Comparison of ENCODE assay signal across 8 cellular contexts in genomic region chr7:18495412-18496335, GRCh38. TPM values are rescaled to one million over a fixed set of nuclear protein-coding genes. Genes with fewer than 3 reads are reported as not detected.
DNase-seq lines count a peak whose midpoint lies in the region; ATAC-seq and TF ChIP-seq lines count a peak whose summit lies in the region.

Gene HDAC9 (plus strand): TSS chr7:18495749. CDS start chr7:18496303, 554 bp downstream.

- intact Hi-C loops in colonic mucosa (cut with DNase I) (no loop called here), left colon (cut with DNase I, micrococcal nuclease) (no loop called here)

- H3K36me3 ChIP-seq in DOHH2 (ENCODE audit: control insufficient read depth, low read length), result peaks cover 22% of the 10 kb centered on the region; the same call in 1 of the 2 replicates
- no peaks in the 10 kb centered on the region for H3K36me3 ChIP-seq in OCI-LY1 (ENCODE audit: insufficient read depth, low read length)
- H3K36me3 ChIP-seq in colonic mucosa, result no peaks in the 10 kb centered on the region

- no peaks in the 10 kb centered on the region for H3K27me3 ChIP-seq in DOHH2 (ENCODE audit: control insufficient read depth, low read length)
- no peaks in the 10 kb centered on the region for H3K27me3 ChIP-seq in OCI-LY1 (ENCODE audit: insufficient read depth, low read length)
- no peaks in the 10 kb centered on the region for H3K27me3 ChIP-seq in colonic mucosa

- H3K4me1 ChIP-seq in DOHH2 (ENCODE audit: control insufficient read depth, low read length) (peaks cover 44% of the 10 kb centered on the region), OCI-LY1 (ENCODE audit: insufficient read depth, low read length, severe bottlenecking) (peaks cover 61% of the 10 kb centered on the region), colonic mucosa (no peaks in the 10 kb centered on the region)

- H3K27ac ChIP-seq in DOHH2 (ENCODE audit: low read depth, low read length), result peak within 1 kb of the TSS; percentile 83
- peak within 1 kb of the TSS; percentile 81 for H3K27ac ChIP-seq in OCI-LY1 (ENCODE audit: low read depth, low read length, poor library complexity, severe bottlenecking)
- peak within 1 kb of the TSS; percentile 8 for H3K27ac ChIP-seq in colonic mucosa

- no peaks in the 10 kb centered on the region for H4K20me1 ChIP-seq in DOHH2 (ENCODE audit: control insufficient read depth, insufficient read depth, low read depth, low read length)
- no peaks in the 10 kb centered on the region for H4K20me1 ChIP-seq in OCI-LY1 (ENCODE audit: insufficient read depth, low read length)

- no peak within 1 kb of the TSS for H2AFZ ChIP-seq in OCI-LY1 (ENCODE audit: low read length)

- peak; percentile 25 for DNase-seq in HK-2 (ENCODE audit: unreplicated experiment)
- no peak for DNase-seq in colonic mucosa
- peak in 1 of 2 donors; percentile 21 for DNase-seq in left colon
- no peak for DNase-seq in stimulated activated naive CD8-positive, alpha-beta T cell treated with anti-CD3 and anti-CD28 coated beads, Interleukin-15, amount 100 ng/mL, for 72 hours
- DNase-seq in D341Med (ENCODE audit: low spot score), result no peak

- H3K27me3 Mint-ChIP-seq in stimulated activated naive CD8-positive, alpha-beta T cell treated with anti-CD3 and anti-CD28 coated beads, Interleukin-15, amount 100 ng/mL, for 72 hours, result peaks cover 9% of the 10 kb centered on the region

- H3K9me3 Mint-ChIP-seq in stimulated activated naive CD8-positive, alpha-beta T cell treated with anti-CD3 and anti-CD28 coated beads, Interleukin-15, amount 100 ng/mL, for 72 hours, result no peaks in the 10 kb centered on the region

- H3K4me1 Mint-ChIP-seq in stimulated activated naive CD8-positive, alpha-beta T cell treated with anti-CD3 and anti-CD28 coated beads, Interleukin-15, amount 100 ng/mL, for 72 hours, result peaks cover 10% of the 10 kb centered on the region

- H3K4me2 ChIP-seq in DOHH2 (ENCODE audit: low read length) (peak within 1 kb of the TSS; percentile 79), OCI-LY1 (ENCODE audit: low read length) (peak within 1 kb of the TSS; percentile 92)

- H3K79me2 ChIP-seq in DOHH2 (ENCODE audit: control insufficient read depth, low read length) (peaks cover 50% of the 10 kb centered on the region), OCI-LY1 (ENCODE audit: insufficient read depth, low read length) (peaks cover 49% of the 10 kb centered on the region)

- peak; percentile 95 for ATAC-seq in GM21390 (IDR thresholded peaks at IDR 0.05; ENCODE audit: unreplicated experiment)
- ATAC-seq in left colon, result peak; percentile 29
- ATAC-seq in stimulated activated naive CD8-positive, alpha-beta T cell treated with anti-CD3 and anti-CD28 coated beads, Interleukin-15, amount 100 ng/mL, for 72 hours, result no peak

- H3K4me3 ChIP-seq in DOHH2 (ENCODE audit: low read length), result peak within 1 kb of the TSS; percentile 78
- peak within 1 kb of the TSS; percentile 74 for H3K4me3 ChIP-seq in OCI-LY1 (ENCODE audit: low read depth, low read length, poor library complexity, severe bottlenecking)
- peak within 1 kb of the TSS; percentile 8 for H3K4me3 ChIP-seq in colonic mucosa

- no peaks in the 10 kb centered on the region for H3K9me2 ChIP-seq in DOHH2 (replicated peaks; ENCODE audit: control insufficient read depth, low read length)
- H3K9me2 ChIP-seq in OCI-LY1 (ENCODE audit: low read depth, low read length), result no peaks in the 10 kb centered on the region

- H3K9ac ChIP-seq in OCI-LY1 (ENCODE audit: low read length), result peak within 1 kb of the TSS; percentile 86
- H3K9ac ChIP-seq in colonic mucosa (ENCODE audit: low read depth in 2 of 2, low read length in 2 of 2), result peak within 1 kb of the TSS; percentile 3 to 26

- peak within 1 kb of the TSS; percentile 35 to 69 for H3K4me3 Mint-ChIP-seq in stimulated activated naive CD8-positive, alpha-beta T cell treated with anti-CD3 and anti-CD28 coated beads, Interleukin-15, amount 100 ng/mL, for 72 hours

- H3K9me3 ChIP-seq in DOHH2 (ENCODE audit: control insufficient read depth, insufficient read depth, low read length), result no peaks in the 10 kb centered on the region
- no peaks in the 10 kb centered on the region for H3K9me3 ChIP-seq in OCI-LY1 (ENCODE audit: low read length)
- H3K9me3 ChIP-seq in colonic mucosa, result no peaks in the 10 kb centered on the region

- no peak within 1 kb of the TSS for H3K27ac Mint-ChIP-seq in stimulated activated naive CD8-positive, alpha-beta T cell treated with anti-CD3 and anti-CD28 coated beads, Interleukin-15, amount 100 ng/mL, for 72 hours

- H3F3A ChIP-seq in DOHH2 (ENCODE audit: control insufficient read depth, insufficient read depth) (peaks cover 2% of the 10 kb centered on the region), OCI-LY1 (ENCODE audit: insufficient read depth, low read length) (peaks cover 5% of the 10 kb centered on the region; the same call in 1 of the 2 replicates)

- TF ChIP-seq CTCF in DOHH2 (IDR thresholded peaks at IDR 0.05; ENCODE audit: low read depth, low read length, poor library complexity, severe bottlenecking) (no peak), OCI-LY1 (IDR thresholded peaks at IDR 0.05; ENCODE audit: low read length) (no peak), colonic mucosa (IDR thresholded peaks at IDR 0.05) (no peak)

RNA-seq across cellular contexts. Expression of gene HDAC9, which starts in this region (rescaled TPM):
- total RNA-seq in colonic mucosa (1 to 10 TPM; 2.6 to 8.7 TPM), left colon (10 to 100 TPM; 12.3 to 21.7 TPM)

Comparison
In these comparisons a context has a peak if more than half of its experiments do, and no peak if none do; other contexts are left out.
1. H3K27ac ChIP-seq: peak in every context shown above with its lines; median percentile 83 in DOHH2; 81 in OCI-LY1; 8 in colonic mucosa.
2. H3K4me3 ChIP-seq: peak in every context shown above with its lines; median percentile 78 in DOHH2; 74 in OCI-LY1; 8 in colonic mucosa.